In the genomic region with DNA sequence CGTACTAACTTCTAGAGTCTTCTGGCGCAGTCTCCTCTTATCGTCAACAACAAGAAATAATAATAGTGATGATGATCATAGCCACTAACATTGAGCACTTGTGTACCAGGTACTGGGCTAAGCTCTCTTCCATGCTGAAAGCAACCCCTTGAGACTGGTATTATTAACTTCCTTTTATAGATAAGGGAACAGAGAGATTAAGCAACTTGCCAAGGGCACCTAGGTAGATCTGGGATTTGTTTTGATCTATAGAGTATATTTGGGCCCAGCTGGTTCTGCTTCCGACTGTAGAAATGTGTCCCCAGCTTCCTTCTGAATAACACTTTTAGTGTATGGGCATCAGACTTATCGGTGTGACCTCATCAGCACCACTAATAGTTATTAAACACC, we compare ENCODE assay signal across 11 cellular contexts. TPM values are rescaled to one million over a fixed set of nuclear protein-coding genes. Genes with fewer than 3 reads are reported as not detected.
DNase-seq lines count a peak whose midpoint lies in the region; FAIRE-seq and TF ChIP-seq lines count a peak whose summit lies in the region.
"Had no signal": no experiment of that assay in that cellular context is flagged by ENCODE, and none has a peak within 500 bp of the region (broad histone marks: within the 10 kb centered on the region; RNA-seq: fewer than 3 reads in every experiment).

No MANE protein-coding gene starts in this region.

- no peaks in the 10 kb centered on the region for H3K27me3 Mint-ChIP-seq in Caco-2 (ENCODE audit: insufficient read depth, unreplicated experiment)

- H3K36me3 ChIP-seq in Caco-2 (ENCODE audit: control insufficient read depth, insufficient read depth, low read length): no peaks in the 10 kb centered on the region
- no peaks in the 10 kb centered on the region for H3K36me3 ChIP-seq in OCI-LY7 (ENCODE audit: insufficient read depth, low read length)
- H3K36me3 ChIP-seq in esophagus (ENCODE audit: control insufficient read depth in 2 of 2, insufficient read depth in 2 of 2, low read length in 1 of 2): no peaks in the 10 kb centered on the region

- H3K27ac Mint-ChIP-seq in Caco-2 (ENCODE audit: unreplicated experiment): peak overlapping the region; percentile 38

- H4K20me1 ChIP-seq in OCI-LY7 (ENCODE audit: insufficient read depth, low read length): no peaks in the 10 kb centered on the region; the same call in 1 of the 2 replicates

- CTCF ChIA-PET in Caco-2 (lab: Charles Lee): interaction anchor here (1.3 kb wide), 1 partner anchor 29 kb away, joined by 4 read pairs; a partner anchor contains a TSS
- CTCF ChIA-PET in OCI-LY7 (lab: Charles Lee; ENCODE audit: unreplicated experiment): interaction anchor here (0.6 kb wide), 1 partner anchor 22 kb away, joined by 3 read pairs; no protein-coding TSS in a partner anchor
- CTCF ChIA-PET in HEK293T (lab: Yijun Ruan, JAX): interaction anchor here (0.6 kb wide), 1 partner anchor 235 kb away, joined by 3 read pairs; no protein-coding TSS in a partner anchor

- DNase-seq in Caco-2: no peak
- DNase-seq in OCI-LY7 (ENCODE audit: low spot score): no peak
- no peak for DNase-seq in retinal pigment epithelial cell (ENCODE audit: low read depth)
- no peak for DNase-seq in D721Med (ENCODE audit: insufficient read length, low spot score)
- DNase-seq in HT-29 (ENCODE audit: low spot score): no peak
- no peak for DNase-seq in NCI-H524 treated with DMSO at 0.1 percent for 48 hours (lab: John Stamatoyannopoulos, UW)
- no peak for DNase-seq in HEK293T (ENCODE audit: extremely low spot score)
- DNase-seq: amniotic stem cell had no signal

- H3K9me3 ChIP-seq in Caco-2: no peaks in the 10 kb centered on the region
- no peaks in the 10 kb centered on the region for H3K9me3 ChIP-seq in OCI-LY7 (ENCODE audit: low read length)
- H3K9me3 ChIP-seq in esophagus (ENCODE audit: control insufficient read depth in 2 of 2, insufficient read depth in 1 of 2, low read depth in 1 of 2, low read length in 1 of 2): no peaks in the 10 kb centered on the region

- peaks cover 43% of the 10 kb centered on the region for H3K4me1 Mint-ChIP-seq in Caco-2 (ENCODE audit: low read depth, unreplicated experiment)

- H3K27me3 ChIP-seq in Caco-2 (replicated peaks; ENCODE audit: control insufficient read depth, insufficient read depth, low read length): no peaks in the 10 kb centered on the region
- no peaks in the 10 kb centered on the region for H3K27me3 ChIP-seq in esophagus (ENCODE audit: control insufficient read depth in 1 of 2, insufficient read depth in 2 of 2, low read length in 2 of 2)

- peaks cover 25% of the 10 kb centered on the region for H3K36me3 Mint-ChIP-seq in Caco-2 (ENCODE audit: insufficient read depth, unreplicated experiment)

- POLR2A ChIA-PET in Caco-2 (lab: Charles Lee): interaction anchor here (0.6 kb wide), 1 partner anchor 207 kb away, joined by 3 read pairs; no protein-coding TSS in a partner anchor
- POLR2A ChIA-PET in OCI-LY7 (lab: Charles Lee): interaction anchor here (1.3 kb wide), 1 partner anchor 29 kb away, joined by 7 read pairs; a partner anchor contains a TSS
- POLR2A ChIA-PET in HEK293T (lab: Yijun Ruan, JAX): interaction anchor here (6.3 kb wide), 1 partner anchor 28 kb away, joined by 72 read pairs; a partner anchor contains a TSS

- H3K9me2 ChIP-seq in OCI-LY7 (ENCODE audit: insufficient read depth, low read length): no peaks in the 10 kb centered on the region

- H3K4me2 ChIP-seq in OCI-LY7 (ENCODE audit: low read length): peak overlapping the region; percentile 99

- intact Hi-C loops in Caco-2 (cut with micrococcal nuclease; ENCODE audit: unreplicated experiment): no loop called here
- intact Hi-C loops in OCI-LY7 (cut with micrococcal nuclease; ENCODE audit: unreplicated experiment): no loop called here

- H3K4me3 Mint-ChIP-seq in Caco-2 (ENCODE audit: unreplicated experiment): peak overlapping the region; percentile 81

- H3K4me1 ChIP-seq in Caco-2 (peaks cover 30% of the 10 kb centered on the region), OCI-LY7 (ENCODE audit: insufficient read depth, low read length, poor library complexity, severe bottlenecking) (peaks cover 41% of the 10 kb centered on the region), esophagus (ENCODE audit: control insufficient read depth in 2 of 2, insufficient read depth in 2 of 2, low read length in 1 of 2) (peaks cover 7 to 18% of the 10 kb centered on the region in 2 donors)

- 45 to 52% methylated on average over 5 of the region's 5 CpGs for WGBS in esophagus, 2 donors

- no peak overlapping the region for H2AFZ ChIP-seq in OCI-LY7 (ENCODE audit: low read length)

- TF ChIP-seq CTCF in Caco-2 (IDR thresholded peaks at IDR 0.05; ENCODE audit: insufficient read depth in 1 of 2, low read depth in 1 of 2, low read length in 1 of 2, severe bottlenecking in 1 of 2, unreplicated experiment in 1 of 2) (no peak), OCI-LY7 (conservative IDR thresholded peaks at IDR 0.05; ENCODE audit: low read length) (no peak), retinal pigment epithelial cell (conservative IDR thresholded peaks at IDR 0.05; ENCODE audit: low read depth, low read length) (no peak), D721Med (IDR thresholded peaks at IDR 0.05; ENCODE audit: insufficient read depth, missing control alignments) (no peak)

- H3K79me2 ChIP-seq in OCI-LY7 (ENCODE audit: insufficient read depth, low read depth, low read length): no peaks in the 10 kb centered on the region

- H3K4me3 ChIP-seq in Caco-2 (ENCODE audit: low read depth, low read length): peak overlapping the region; percentile 60
- H3K4me3 ChIP-seq in OCI-LY7 (ENCODE audit: low read depth, low read length, poor library complexity, severe bottlenecking): peak overlapping the region; percentile 92
- peak overlapping the region in 1 of 2 donors; percentile 85 for H3K4me3 ChIP-seq in esophagus (ENCODE audit: low read depth in 1 of 2, low read length in 2 of 2)
- H3K4me3 ChIP-seq in retinal pigment epithelial cell (ENCODE audit: low read length): peak overlapping the region; percentile 87

- FAIRE-seq in D721Med (lab: Jason Lieb, UNC): no peak
- FAIRE-seq: GM18507 had no signal

- H3K27ac ChIP-seq in OCI-LY7 (ENCODE audit: low read depth, low read length, poor library complexity, severe bottlenecking): no peak overlapping the region
- H3K27ac ChIP-seq in esophagus (ENCODE audit: low read depth in 2 of 2, low read length in 1 of 2): peak overlapping the region; percentile 93 to 96

- H3K9me3 Mint-ChIP-seq in Caco-2 (ENCODE audit: unreplicated experiment): no peaks in the 10 kb centered on the region

- BruUV-seq in Caco-2 (replicated peaks; lab: Mats Ljungman, UMichigan) (no TSS peak), OCI-LY7 (replicated peaks; lab: Mats Ljungman, UMichigan) (no TSS peak)

TF ChIP-seq in HEK293T, 16 proteins besides CTCF, POLR2A, EP300 and RAD21:
- no peak for TF ChIP-seq TARDBP (IDR thresholded peaks at IDR 0.05)
- TF ChIP-seq L3MBTL2 (conservative IDR thresholded peaks at IDR 0.05): no peak

RNA-seq across cellular contexts. Expression of a gene that starts 1.1 kb away (rescaled TPM):
- 34.1 and 35.2 TPM in 2 replicates for total RNA-seq in Caco-2 (2022)
- 5.2 and 9.8 TPM in 2 replicates for total RNA-seq in OCI-LY7 (2014; rRNA removed; shearing (Covaris generic))
- total RNA-seq in OCI-LY7 (2022): 13.2 and 15.5 TPM in 2 replicates
- 10 to 100 TPM; 39.9 to 42.2 TPM for polyA plus RNA-seq in esophagus
- total RNA-seq in HT-29 (2014; rRNA removed; shearing (Covaris generic)): 13.6 and 14.6 TPM in 2 replicates

RNA-seq across cellular contexts. Expression of a gene that starts 1.3 kb away (rescaled TPM):
- 0.98 and 1.0 TPM in 2 replicates for total RNA-seq in Caco-2 (2022)
- total RNA-seq in OCI-LY7 (2014; rRNA removed; shearing (Covaris generic)): 1.2 TPM in 1 of 2 replicates, not detected in the other
- total RNA-seq in OCI-LY7 (2022): 0.88 and 0.89 TPM in 2 replicates
- polyA plus RNA-seq in esophagus: 1 to 10 TPM; 1.6 to 1.8 TPM
- 0.41 TPM in 1 of 2 replicates, not detected in the other for total RNA-seq in HT-29 (2014; rRNA removed; shearing (Covaris generic))

RNA-seq across cellular contexts. Expression of a gene that starts 29.5 kb away (rescaled TPM):
- total RNA-seq in Caco-2 (2022) (6.5 and 7.1 TPM in 2 replicates), OCI-LY7 (2022) (2.0 TPM in 2 replicates)
- total RNA-seq in OCI-LY7 (2014; rRNA removed; shearing (Covaris generic)): 1.3 and 4.3 TPM in 2 replicates
- 1 to 10 TPM; 1.8 to 3.0 TPM for polyA plus RNA-seq in esophagus
- total RNA-seq in HT-29 (2014; rRNA removed; shearing (Covaris generic)): 18.4 and 20.0 TPM in 2 replicates

RNA-seq across cellular contexts. Expression of a gene that starts 42.0 kb away (rescaled TPM):
- total RNA-seq in Caco-2 (2022): not detected in 2 replicates
- total RNA-seq in OCI-LY7 (2014; rRNA removed; shearing (Covaris generic)): not detected in 2 replicates
- not detected in 2 replicates for total RNA-seq in OCI-LY7 (2022)
- polyA plus RNA-seq in esophagus: not detected
- not detected in 2 replicates for total RNA-seq in HT-29 (2014; rRNA removed; shearing (Covaris generic))
- total RNA-seq: subcutaneous adipose tissue had no signal

RNA-seq across cellular contexts. Expression of a gene that starts 56.3 kb away (rescaled TPM):
- total RNA-seq in Caco-2 (2022) (not detected in 2 replicates), OCI-LY7 (2022) (not detected in 2 replicates)
- not detected in 2 replicates for total RNA-seq in OCI-LY7 (2014; rRNA removed; shearing (Covaris generic))
- not detected for polyA plus RNA-seq in esophagus
- not detected in 2 replicates for total RNA-seq in HT-29 (2014; rRNA removed; shearing (Covaris generic))
- total RNA-seq: subcutaneous adipose tissue had no signal
